ENCODE assay signal across 12 cellular contexts in the genomic region with DNA sequence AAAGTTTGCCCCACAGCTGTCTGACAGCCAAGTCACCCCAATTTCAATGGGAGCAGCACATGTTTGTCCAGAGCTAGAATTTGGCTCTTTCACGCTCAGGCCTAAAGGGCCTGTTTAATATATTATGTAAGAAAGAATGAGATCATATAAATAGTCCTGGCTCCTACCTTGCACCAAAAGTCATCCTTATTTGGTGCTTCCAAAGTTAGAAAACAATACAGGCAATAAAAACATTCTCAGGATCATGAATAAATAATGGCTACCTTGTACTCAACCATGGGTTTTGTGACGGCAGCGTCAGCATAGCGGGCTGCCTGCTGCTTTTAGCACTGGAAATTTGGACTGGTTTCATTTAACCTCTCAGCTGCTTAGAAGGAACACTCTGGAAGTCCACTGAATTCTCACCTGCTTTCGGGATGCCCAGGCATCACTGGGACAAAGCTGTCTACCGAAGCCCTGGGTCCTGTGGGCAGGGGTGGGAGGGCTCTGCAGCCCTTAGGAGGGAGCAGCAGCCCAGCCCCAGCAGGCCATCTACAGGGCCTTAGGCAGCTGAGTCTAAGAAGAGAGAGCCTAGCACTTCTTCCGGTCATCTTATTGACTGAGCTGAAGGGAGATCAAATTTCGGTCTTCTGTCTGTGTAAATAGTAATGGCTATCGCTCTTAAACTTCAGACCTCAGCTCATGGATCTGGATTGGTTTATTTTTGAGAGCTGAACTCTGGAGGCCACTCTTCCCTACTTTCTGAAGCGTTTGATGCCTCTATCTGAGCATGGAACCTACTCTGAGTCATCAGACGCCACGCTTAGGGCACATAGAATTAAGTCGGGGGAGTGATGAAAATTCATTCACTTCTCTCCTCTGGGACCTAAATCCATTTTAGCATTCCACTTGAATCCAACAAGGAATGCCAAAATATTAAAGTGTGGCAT.
DNase-seq lines count a peak whose midpoint lies in the region; ATAC-seq and TF ChIP-seq lines count a peak whose summit lies in the region.
"Had no signal": no experiment of that assay in that cellular context is flagged by ENCODE, and none has a peak within 500 bp of the region (broad histone marks: within the 10 kb centered on the region; RNA-seq: fewer than 3 reads in every experiment).

No MANE protein-coding gene starts in this region.

- H3K27ac Mint-ChIP-seq in chondrocyte (ENCODE audit: unreplicated experiment): peak overlapping the region; percentile 87
- H3K27ac Mint-ChIP-seq: CD8-positive, alpha-beta T cell; naive thymus-derived CD4-positive, alpha-beta T cell had no signal

- no peak overlapping the region for H3K4me3 Mint-ChIP-seq in chondrocyte (ENCODE audit: unreplicated experiment)
- H3K4me3 Mint-ChIP-seq: CD8-positive, alpha-beta T cell; naive thymus-derived CD4-positive, alpha-beta T cell had no signal

- no peaks in the 10 kb centered on the region for H3K27me3 ChIP-seq in IMR-90 (ENCODE audit: control insufficient read depth, insufficient read depth, low read length)
- no peaks in the 10 kb centered on the region for H3K27me3 ChIP-seq in stomach

- peak overlapping the region in 1 of 2 experiments; percentile 17; a peak in 1 of 4 replicates for H4K8ac ChIP-seq in IMR-90 (ENCODE audit: low read depth in 2 of 2, low read length in 2 of 2)

- no peak overlapping the region for H4K5ac ChIP-seq in IMR-90 (ENCODE audit: low read depth, low read length)

- H3K27me3 Mint-ChIP-seq in chondrocyte (ENCODE audit: low read depth): no peaks in the 10 kb centered on the region

- H3K27ac ChIP-seq in IMR-90 (ENCODE audit: insufficient read depth, low read length) (peak overlapping the region; percentile 56; the same call in 1 of the 2 replicates), stomach (peak overlapping the region in 4 of 5 donors; percentile 72 to 86 (median 74))

- no peak overlapping the region for H3K9ac ChIP-seq in IMR-90 (ENCODE audit: low read depth, low read length)

- peak overlapping the region; percentile 12; the same call in 1 of the 2 replicates for H3K4me2 ChIP-seq in IMR-90 (ENCODE audit: low read depth, low read length)

- H2BK5ac ChIP-seq in IMR-90 (ENCODE audit: low read depth, low read length, poor library complexity, severe bottlenecking): no peak overlapping the region

- dilution Hi-C loops in IMR-90 (cut with HindIII; ENCODE audit: low sequenced_read_pairs, unreplicated experiment): no loop called here

- no peak for TF ChIP-seq POLR2A in IMR-90 (IDR thresholded peaks at IDR 0.05; ENCODE audit: low read depth, low read length)
- no peak for TF ChIP-seq POLR2A in stomach (IDR thresholded peaks at IDR 0.05)

- peaks cover 86% of the 10 kb centered on the region for H3K4me1 Mint-ChIP-seq in chondrocyte (ENCODE audit: low read depth)

- H3K9me3 ChIP-seq in IMR-90 (ENCODE audit: control insufficient read depth, insufficient read depth, low read length) (no peaks in the 10 kb centered on the region), stomach (no peaks in the 10 kb centered on the region)

- no peaks in the 10 kb centered on the region for H3K9me3 Mint-ChIP-seq in chondrocyte (ENCODE audit: low read depth)
- H3K9me3 Mint-ChIP-seq: CD8-positive, alpha-beta T cell; naive thymus-derived CD4-positive, alpha-beta T cell had no signal

- no peaks in the 10 kb centered on the region for H3K36me3 Mint-ChIP-seq in chondrocyte (ENCODE audit: low read depth)
- H3K36me3 Mint-ChIP-seq: CD8-positive, alpha-beta T cell had no signal

- no peak overlapping the region for H3K56ac ChIP-seq in IMR-90 (ENCODE audit: extremely low read depth, insufficient read depth, low read length)

- CTCF ChIA-PET in IMR-90 (lab: Yijun Ruan, JAX): interaction anchor here (0.6 kb wide), 1 partner anchor 13 kb away, joined by 4 read pairs; no protein-coding TSS in a partner anchor

- DNase-seq in IMR-90 (peak; percentile 66), chondrocyte (ENCODE audit: low spot score) (no peak), inferior parietal cortex (ENCODE audit: extremely low spot score) (peak; percentile 34), stomach (no peak), NCI-H187 (lab: John Stamatoyannopoulos, UW) (no peak), 8988T (no peak)
- DNase-seq: CD8-positive, alpha-beta T cell; head of caudate nucleus; naive thymus-derived CD4-positive, alpha-beta T cell; stimulated activated CD4-positive, alpha-beta T cell treated with anti-CD3 and anti-CD28 coated beads, Interleukin-4, amount 100 ng/mL, for 24 hours had no signal

- peaks cover 87% of the 10 kb centered on the region for H4K20me1 ChIP-seq in IMR-90 (ENCODE audit: insufficient read depth, low read length)

- H2AK9ac ChIP-seq in IMR-90 (replicated peaks; ENCODE audit: low read depth, low read length, poor library complexity): peak overlapping the region; percentile 47

- peak; percentile 46 for TF ChIP-seq EP300 in stomach (IDR thresholded peaks at IDR 0.05)

- in situ Hi-C loops in IMR-90 (cut with MboI; ENCODE audit: low sequenced_read_pairs): no loop called here

- H3K36me3 ChIP-seq in IMR-90 (ENCODE audit: control insufficient read depth, insufficient read depth, low read length): 0 out of 2 replicates have a peak, but pooled peaks cover 4% of the 10 kb centered on the region
- no peaks in the 10 kb centered on the region for H3K36me3 ChIP-seq in stomach

- intact Hi-C loops in IMR-90 (cut with micrococcal nuclease): no loop called here
- intact Hi-C loops in stomach (cut with DNase I; ENCODE audit: low total_unique reads): no loop called here

- WGBS in IMR-90 (ENCODE audit: extremely low coverage in 2 of 2, insufficient read length in 1 of 2), 2 experiments: 82% methylated on average over 4 of the region's 13 CpGs; no CpG with 5 or more reads in 1 of the 2 experiments
- 69 to 80% (median 70%) methylated on average over 12 to 13 of the region's 13 CpGs for WGBS in stomach, 5 donors

- TF ChIP-seq RAD21 in IMR-90 (IDR thresholded peaks at IDR 0.05; ENCODE audit: low read length): no peak

- TF ChIP-seq CTCF in IMR-90 (conservative IDR thresholded peaks at IDR 0.05; ENCODE audit: low read depth, low read length) (no peak), chondrocyte (IDR thresholded peaks at IDR 0.05) (no peak), stomach (IDR thresholded peaks at IDR 0.05) (no peak)

- H3K4ac ChIP-seq in IMR-90 (ENCODE audit: low read depth, low read length): peak overlapping the region; percentile 23; the same call in 1 of the 2 replicates

- peaks cover 34% of the 10 kb centered on the region for H3K9me1 ChIP-seq in IMR-90 (ENCODE audit: insufficient read depth, low read length)

- peak overlapping the region; percentile 5; the same call in 1 of the 2 replicates for H3K18ac ChIP-seq in IMR-90 (ENCODE audit: low read depth, low read length)

- POLR2A ChIA-PET in IMR-90 (lab: Charles Lee; ENCODE audit: unreplicated experiment): no interaction called here

- H3K4me3 ChIP-seq in IMR-90 (ENCODE audit: insufficient read depth, low read depth, low read length) (no peak overlapping the region), stomach (no peak overlapping the region)

- no peak overlapping the region for H3K23ac ChIP-seq in IMR-90 (ENCODE audit: low read depth, low read length)

- H2AK5ac ChIP-seq in IMR-90 (ENCODE audit: low read depth, low read length): no peak overlapping the region

- ATAC-seq in IMR-90 (ENCODE audit: low read depth): peak; percentile 31
- no peak for ATAC-seq in HG03439 (IDR thresholded peaks at IDR 0.05; ENCODE audit: unreplicated experiment)
- ATAC-seq in GM18873 (IDR thresholded peaks at IDR 0.05; ENCODE audit: low FRiP score, unreplicated experiment): no peak
- ATAC-seq: CD8-positive, alpha-beta T cell; naive thymus-derived CD4-positive, alpha-beta T cell had no signal

- H2BK15ac ChIP-seq in IMR-90 (ENCODE audit: low read depth, low read length): no peak overlapping the region

- H3K4me1 ChIP-seq in IMR-90 (ENCODE audit: control insufficient read depth, insufficient read depth, low read length) (peaks cover 34% of the 10 kb centered on the region), stomach (peaks cover 9 to 59% (median 37%) of the 10 kb centered on the region in 4 donors)

- H2BK120ac ChIP-seq in IMR-90 (ENCODE audit: low read depth, low read length): no peak overlapping the region

- no peak overlapping the region for H2BK20ac ChIP-seq in IMR-90 (ENCODE audit: low read depth, low read length)

- H3K14ac ChIP-seq in IMR-90 (replicated peaks; ENCODE audit: low read depth, low read length): no peak overlapping the region

- H4K91ac ChIP-seq in IMR-90 (ENCODE audit: insufficient read depth, low read depth, low read length): no peak overlapping the region

- H3K79me1 ChIP-seq in IMR-90 (ENCODE audit: low read depth in 1 of 2, low read length in 2 of 2): peaks cover 42 to 92% of the 10 kb centered on the region in 2 experiments

- no TSS peak for BruUV-seq in IMR-90 (replicated peaks; lab: Mats Ljungman, UMichigan)

- no peak overlapping the region for H2AFZ ChIP-seq in IMR-90 (replicated peaks; ENCODE audit: low read length, poor library complexity)

TF ChIP-seq in IMR-90, 13 proteins besides CTCF, POLR2A, EP300 and RAD21:
- 0 out of 2 replicates have a peak, but pooled peaks have one; percentile 34 for TF ChIP-seq FOS (IDR thresholded peaks at IDR 0.05; ENCODE audit: low read depth, low read length)
- TF ChIP-seq CEBPB (IDR thresholded peaks at IDR 0.05; ENCODE audit: low read depth, low read length): no peak

Comparison
In these comparisons a context has a peak if more than half of its experiments do, and no peak if none do; other contexts are left out.
1. DNase-seq: peak in IMR-90 (single experiment) and inferior parietal cortex (single experiment); none in chondrocyte (single experiment), stomach (single experiment), NCI-H187 (0 of 2) and 8988T (single experiment).